In the genomic region with DNA sequence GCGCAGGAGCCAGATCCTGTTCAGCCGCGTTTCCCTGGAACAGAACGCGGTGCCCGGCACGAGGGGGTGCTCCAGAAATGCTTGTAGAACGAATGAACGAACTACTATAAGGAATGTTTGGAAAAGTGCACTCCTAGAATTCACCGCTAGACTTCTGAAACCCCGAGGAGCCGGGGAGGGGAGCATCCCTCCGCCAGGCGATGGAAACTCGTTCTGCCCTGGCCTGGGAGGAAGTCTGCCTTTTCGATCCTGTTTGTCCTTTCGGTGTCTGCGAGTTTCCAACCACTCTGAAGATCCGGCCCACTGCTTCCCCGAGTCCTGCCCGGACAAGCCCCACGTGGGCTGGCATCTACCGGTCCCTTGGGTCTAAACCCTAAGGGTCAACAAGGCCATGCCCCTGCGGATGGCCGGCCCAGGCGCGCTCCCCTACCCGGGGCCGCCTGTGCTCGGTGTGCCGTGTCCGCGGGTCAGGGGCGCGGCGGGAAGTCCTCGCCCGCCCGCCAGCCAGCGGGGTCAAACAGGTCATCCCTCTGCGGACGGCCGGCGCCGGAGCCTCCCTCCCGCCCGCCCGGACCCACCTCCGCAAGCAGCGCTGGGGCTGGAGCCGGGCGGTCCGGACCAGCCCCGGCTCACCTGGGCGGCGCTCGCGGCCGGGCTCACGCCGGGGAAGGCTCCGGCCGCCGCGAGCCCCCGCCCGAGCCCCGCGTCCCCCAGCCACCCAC, we compare ENCODE assay signal across 1 cellular context.
TF ChIP-seq lines count a peak whose summit lies in the region.

No MANE protein-coding gene starts in this region.

TF ChIP-seq in HEK293, 187 proteins besides CTCF, POLR2A, EP300 and RAD21 (continued from another document):
- TF ChIP-seq, protein P1, sequence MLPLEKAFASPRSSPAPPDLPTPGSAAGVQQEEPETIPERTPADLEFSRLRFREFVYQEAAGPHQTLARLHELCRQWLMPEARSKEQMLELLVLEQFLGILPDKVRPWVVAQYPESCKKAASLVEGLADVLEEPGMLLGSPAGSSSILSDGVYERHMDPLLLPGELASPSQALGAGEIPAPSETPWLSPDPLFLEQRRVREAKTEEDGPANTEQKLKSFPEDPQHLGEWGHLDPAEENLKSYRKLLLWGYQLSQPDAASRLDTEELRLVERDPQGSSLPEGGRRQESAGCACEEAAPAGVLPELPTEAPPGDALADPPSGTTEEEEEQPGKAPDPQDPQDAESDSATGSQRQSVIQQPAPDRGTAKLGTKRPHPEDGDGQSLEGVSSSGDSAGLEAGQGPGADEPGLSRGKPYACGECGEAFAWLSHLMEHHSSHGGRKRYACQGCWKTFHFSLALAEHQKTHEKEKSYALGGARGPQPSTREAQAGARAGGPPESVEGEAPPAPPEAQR (tag by site-specific recombination; IDR thresholded peaks at IDR 0.05): no peak
- TF ChIP-seq SCRT2 (tag by site-specific recombination; IDR thresholded peaks at IDR 0.05) (no peak), KLF8 (tag by site-specific recombination; IDR thresholded peaks at IDR 0.05) (no peak; the same call in 1 of the 2 replicates), ZNF555 (tag by site-specific recombination; conservative IDR thresholded peaks at IDR 0.05) (no peak), ZNF707 (tag by site-specific recombination; IDR thresholded peaks at IDR 0.05) (no peak), OSR2 (tag by site-specific recombination; IDR thresholded peaks at IDR 0.05) (no peak), ZNF335 (tag by site-specific recombination; conservative IDR thresholded peaks at IDR 0.05) (peak; percentile 62), SP3 (tag by site-specific recombination; IDR thresholded peaks at IDR 0.05) (peak; percentile 24; the same call in 1 of the 2 replicates), ZNF366 (tag by site-specific recombination; conservative IDR thresholded peaks at IDR 0.05) (no peak), ZBTB48 (tag by site-specific recombination; IDR thresholded peaks at IDR 0.05) (peak; percentile 44; the same call in 1 of the 2 replicates), ZNF248 (tag by site-specific recombination; IDR thresholded peaks at IDR 0.05) (no peak), ZNF785 (tag by site-specific recombination; IDR thresholded peaks at IDR 0.05) (no peak), IKZF3 (tag by site-specific recombination; IDR thresholded peaks at IDR 0.05) (peak; percentile 61), ZNF571 (tag by site-specific recombination; IDR thresholded peaks at IDR 0.05) (no peak), ZNF121 (tag by site-specific recombination; IDR thresholded peaks at IDR 0.05) (no peak), BCL11B (tag by site-specific recombination; IDR thresholded peaks at IDR 0.05; ENCODE audit: low read depth) (no peak), SP2 (tag by site-specific recombination; IDR thresholded peaks at IDR 0.05) (no peak), ZSCAN23 (tag by site-specific recombination; IDR thresholded peaks at IDR 0.05) (no peak), ZNF837 (tag by site-specific recombination; IDR thresholded peaks at IDR 0.05) (no peak), KLF10 (tag by site-specific recombination; IDR thresholded peaks at IDR 0.05) (no peak), ZNF133 (tag by site-specific recombination; IDR thresholded peaks at IDR 0.05) (no peak), ZNF585B (tag by site-specific recombination; IDR thresholded peaks at IDR 0.05) (no peak), ZNF792 (tag by site-specific recombination; IDR thresholded peaks at IDR 0.05) (no peak), ZNF10 (tag by site-specific recombination; IDR thresholded peaks at IDR 0.05) (no peak), ZNF830 (tag by site-specific recombination; IDR thresholded peaks at IDR 0.05; ENCODE audit: low read depth) (no peak), ZNF654 (tag by site-specific recombination; IDR thresholded peaks at IDR 0.05; ENCODE audit: low read depth) (no peak), REPIN1 (tag by site-specific recombination; IDR thresholded peaks at IDR 0.05; ENCODE audit: low read depth) (no peak), ZXDB (tag by site-specific recombination; IDR thresholded peaks at IDR 0.05) (peak; percentile 63; the same call in 1 of the 2 replicates), GLI4 (tag by site-specific recombination; IDR thresholded peaks at IDR 0.05) (no peak), ZNF664 (tag by site-specific recombination; IDR thresholded peaks at IDR 0.05) (no peak), ZNF23 (tag by site-specific recombination; IDR thresholded peaks at IDR 0.05; ENCODE audit: borderline replicate concordance) (no peak), ZNF600 (tag by site-specific recombination; IDR thresholded peaks at IDR 0.05) (peak; percentile 85), ZNF560 (tag by site-specific recombination; IDR thresholded peaks at IDR 0.05; ENCODE audit: borderline replicate concordance) (no peak)
- TF ChIP-seq, protein P2, sequence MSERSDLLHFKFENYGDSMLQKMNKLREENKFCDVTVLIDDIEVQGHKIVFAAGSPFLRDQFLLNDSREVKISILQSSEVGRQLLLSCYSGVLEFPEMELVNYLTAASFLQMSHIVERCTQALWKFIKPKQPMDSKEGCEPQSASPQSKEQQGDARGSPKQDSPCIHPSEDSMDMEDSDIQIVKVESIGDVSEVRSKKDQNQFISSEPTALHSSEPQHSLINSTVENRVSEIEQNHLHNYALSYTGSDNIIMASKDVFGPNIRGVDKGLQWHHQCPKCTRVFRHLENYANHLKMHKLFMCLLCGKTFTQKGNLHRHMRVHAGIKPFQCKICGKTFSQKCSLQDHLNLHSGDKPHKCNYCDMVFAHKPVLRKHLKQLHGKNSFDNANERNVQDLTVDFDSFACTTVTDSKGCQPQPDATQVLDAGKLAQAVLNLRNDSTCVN (tag by site-specific recombination; optimal IDR thresholded peaks at IDR 0.05): peak; percentile 75
- TF ChIP-seq, protein P3, sequence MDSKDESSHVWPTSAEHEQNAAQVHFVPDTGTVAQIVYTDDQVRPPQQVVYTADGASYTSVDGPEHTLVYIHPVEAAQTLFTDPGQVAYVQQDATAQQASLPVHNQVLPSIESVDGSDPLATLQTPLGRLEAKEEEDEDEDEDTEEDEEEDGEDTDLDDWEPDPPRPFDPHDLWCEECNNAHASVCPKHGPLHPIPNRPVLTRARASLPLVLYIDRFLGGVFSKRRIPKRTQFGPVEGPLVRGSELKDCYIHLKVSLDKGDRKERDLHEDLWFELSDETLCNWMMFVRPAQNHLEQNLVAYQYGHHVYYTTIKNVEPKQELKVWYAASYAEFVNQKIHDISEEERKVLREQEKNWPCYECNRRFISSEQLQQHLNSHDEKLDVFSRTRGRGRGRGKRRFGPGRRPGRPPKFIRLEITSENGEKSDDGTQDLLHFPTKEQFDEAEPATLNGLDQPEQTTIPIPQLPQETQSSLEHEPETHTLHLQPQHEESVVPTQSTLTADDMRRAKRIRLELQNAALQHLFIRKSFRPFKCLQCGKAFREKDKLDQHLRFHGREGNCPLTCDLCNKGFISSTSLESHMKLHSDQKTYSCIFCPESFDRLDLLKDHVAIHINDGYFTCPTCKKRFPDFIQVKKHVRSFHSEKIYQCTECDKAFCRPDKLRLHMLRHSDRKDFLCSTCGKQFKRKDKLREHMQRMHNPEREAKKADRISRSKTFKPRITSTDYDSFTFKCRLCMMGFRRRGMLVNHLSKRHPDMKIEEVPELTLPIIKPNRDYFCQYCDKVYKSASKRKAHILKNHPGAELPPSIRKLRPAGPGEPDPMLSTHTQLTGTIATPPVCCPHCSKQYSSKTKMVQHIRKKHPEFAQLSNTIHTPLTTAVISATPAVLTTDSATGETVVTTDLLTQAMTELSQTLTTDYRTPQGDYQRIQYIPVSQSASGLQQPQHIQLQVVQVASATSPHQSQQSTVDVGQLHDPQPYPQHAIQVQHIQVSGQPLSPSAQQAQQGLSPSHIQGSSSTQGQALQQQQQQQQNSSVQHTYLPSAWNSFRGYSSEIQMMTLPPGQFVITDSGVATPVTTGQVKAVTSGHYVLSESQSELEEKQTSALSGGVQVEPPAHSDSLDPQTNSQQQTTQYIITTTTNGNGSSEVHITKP (tag by site-specific recombination; IDR thresholded peaks at IDR 0.05): peak; percentile 17; the same call in 1 of the 2 replicates
- TF ChIP-seq, protein P4, sequence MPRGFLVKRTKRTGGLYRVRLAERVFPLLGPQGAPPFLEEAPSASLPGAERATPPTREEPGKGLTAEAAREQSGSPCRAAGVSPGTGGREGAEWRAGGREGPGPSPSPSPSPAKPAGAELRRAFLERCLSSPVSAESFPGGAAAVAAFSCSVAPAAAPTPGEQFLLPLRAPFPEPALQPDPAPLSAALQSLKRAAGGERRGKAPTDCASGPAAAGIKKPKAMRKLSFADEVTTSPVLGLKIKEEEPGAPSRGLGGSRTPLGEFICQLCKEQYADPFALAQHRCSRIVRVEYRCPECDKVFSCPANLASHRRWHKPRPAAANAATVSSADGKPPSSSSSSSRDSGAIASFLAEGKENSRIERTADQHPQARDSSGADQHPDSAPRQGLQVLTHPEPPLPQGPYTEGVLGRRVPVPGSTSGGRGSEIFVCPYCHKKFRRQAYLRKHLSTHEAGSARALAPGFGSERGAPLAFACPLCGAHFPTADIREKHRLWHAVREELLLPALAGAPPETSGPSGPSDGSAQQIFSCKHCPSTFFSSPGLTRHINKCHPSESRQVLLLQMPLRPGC (tag by site-specific recombination; IDR thresholded peaks at IDR 0.05): no peak
- TF ChIP-seq, protein P5, sequence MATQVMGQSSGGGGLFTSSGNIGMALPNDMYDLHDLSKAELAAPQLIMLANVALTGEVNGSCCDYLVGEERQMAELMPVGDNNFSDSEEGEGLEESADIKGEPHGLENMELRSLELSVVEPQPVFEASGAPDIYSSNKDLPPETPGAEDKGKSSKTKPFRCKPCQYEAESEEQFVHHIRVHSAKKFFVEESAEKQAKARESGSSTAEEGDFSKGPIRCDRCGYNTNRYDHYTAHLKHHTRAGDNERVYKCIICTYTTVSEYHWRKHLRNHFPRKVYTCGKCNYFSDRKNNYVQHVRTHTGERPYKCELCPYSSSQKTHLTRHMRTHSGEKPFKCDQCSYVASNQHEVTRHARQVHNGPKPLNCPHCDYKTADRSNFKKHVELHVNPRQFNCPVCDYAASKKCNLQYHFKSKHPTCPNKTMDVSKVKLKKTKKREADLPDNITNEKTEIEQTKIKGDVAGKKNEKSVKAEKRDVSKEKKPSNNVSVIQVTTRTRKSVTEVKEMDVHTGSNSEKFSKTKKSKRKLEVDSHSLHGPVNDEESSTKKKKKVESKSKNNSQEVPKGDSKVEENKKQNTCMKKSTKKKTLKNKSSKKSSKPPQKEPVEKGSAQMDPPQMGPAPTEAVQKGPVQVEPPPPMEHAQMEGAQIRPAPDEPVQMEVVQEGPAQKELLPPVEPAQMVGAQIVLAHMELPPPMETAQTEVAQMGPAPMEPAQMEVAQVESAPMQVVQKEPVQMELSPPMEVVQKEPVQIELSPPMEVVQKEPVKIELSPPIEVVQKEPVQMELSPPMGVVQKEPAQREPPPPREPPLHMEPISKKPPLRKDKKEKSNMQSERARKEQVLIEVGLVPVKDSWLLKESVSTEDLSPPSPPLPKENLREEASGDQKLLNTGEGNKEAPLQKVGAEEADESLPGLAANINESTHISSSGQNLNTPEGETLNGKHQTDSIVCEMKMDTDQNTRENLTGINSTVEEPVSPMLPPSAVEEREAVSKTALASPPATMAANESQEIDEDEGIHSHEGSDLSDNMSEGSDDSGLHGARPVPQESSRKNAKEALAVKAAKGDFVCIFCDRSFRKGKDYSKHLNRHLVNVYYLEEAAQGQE (tag by site-specific recombination; IDR thresholded peaks at IDR 0.05): no peak
- TF ChIP-seq, protein P6, sequence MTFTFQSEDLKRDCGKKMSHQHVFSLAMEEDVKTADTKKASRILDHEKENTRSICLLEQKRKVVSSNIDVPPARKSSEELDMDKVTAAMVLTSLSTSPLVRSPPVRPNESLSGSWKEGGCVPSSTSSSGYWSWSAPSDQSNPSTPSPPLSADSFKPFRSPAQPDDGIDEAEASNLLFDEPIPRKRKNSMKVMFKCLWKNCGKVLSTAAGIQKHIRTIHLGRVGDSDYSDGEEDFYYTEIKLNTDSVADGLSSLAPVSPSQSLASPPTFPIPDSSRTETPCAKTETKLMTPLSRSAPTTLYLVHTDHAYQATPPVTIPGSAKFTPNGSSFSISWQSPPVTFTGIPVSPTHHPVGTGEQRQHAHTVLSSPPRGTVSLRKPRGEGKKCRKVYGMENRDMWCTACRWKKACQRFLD (tag by site-specific recombination; IDR thresholded peaks at IDR 0.05): no peak
- TF ChIP-seq, protein P7, sequence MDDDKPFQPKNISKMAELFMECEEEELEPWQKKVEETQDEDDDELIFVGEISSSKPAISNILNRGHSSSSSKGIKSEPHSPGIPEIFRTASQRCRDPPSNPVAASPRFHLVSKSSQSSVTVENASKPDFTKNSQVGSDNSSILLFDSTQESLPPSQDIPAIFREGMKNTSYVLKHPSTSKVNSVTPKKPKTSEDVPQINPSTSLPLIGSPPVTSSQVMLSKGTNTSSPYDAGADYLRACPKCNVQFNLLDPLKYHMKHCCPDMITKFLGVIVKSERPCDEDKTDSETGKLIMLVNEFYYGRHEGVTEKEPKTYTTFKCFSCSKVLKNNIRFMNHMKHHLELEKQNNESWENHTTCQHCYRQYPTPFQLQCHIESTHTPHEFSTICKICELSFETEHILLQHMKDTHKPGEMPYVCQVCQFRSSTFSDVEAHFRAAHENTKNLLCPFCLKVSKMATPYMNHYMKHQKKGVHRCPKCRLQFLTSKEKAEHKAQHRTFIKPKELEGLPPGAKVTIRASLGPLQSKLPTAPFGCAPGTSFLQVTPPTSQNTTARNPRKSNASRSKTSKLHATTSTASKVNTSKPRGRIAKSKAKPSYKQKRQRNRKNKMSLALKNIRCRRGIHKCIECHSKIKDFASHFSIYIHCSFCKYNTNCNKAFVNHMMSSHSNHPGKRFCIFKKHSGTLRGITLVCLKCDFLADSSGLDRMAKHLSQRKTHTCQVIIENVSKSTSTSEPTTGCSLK (tag by site-specific recombination; IDR thresholded peaks at IDR 0.05): no peak
